In the genomic region with DNA sequence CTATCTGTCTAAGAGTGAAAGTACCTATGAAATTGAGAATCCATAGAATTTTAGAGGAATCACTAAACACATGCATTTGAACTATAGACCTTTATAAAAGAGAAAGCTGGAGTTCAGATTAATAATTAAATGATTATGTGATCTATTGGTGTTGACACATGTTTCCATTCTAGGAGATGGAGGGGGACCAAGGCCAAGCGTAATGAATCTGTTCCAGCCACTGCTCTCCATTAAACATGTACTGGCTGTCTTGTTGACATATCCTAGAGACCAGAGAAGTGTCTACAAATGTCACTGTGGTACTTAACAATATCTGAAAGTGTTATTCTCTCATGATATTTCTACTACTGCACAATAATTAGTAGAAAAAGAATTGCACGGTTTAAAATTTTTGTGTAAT, we compare ENCODE assay signal across 26 cellular contexts.
"Had no signal": no experiment of that assay in that cellular context is flagged by ENCODE, and none has a peak within 500 bp of the region (broad histone marks: within the 10 kb centered on the region; RNA-seq: fewer than 3 reads in every experiment).

No MANE protein-coding gene starts in this region.

- DNase-seq: activated CD4-positive, alpha-beta T cell treated with anti-CD3 and anti-CD28 coated beads, Interleukin-2, amount 10 ng/mL, durations not matched to agents 24 days and 14 days; activated CD4-positive, alpha-beta T cell treated with anti-CD3 and anti-CD28 coated beads, Interleukin-2, amount 50 U/mL, for 4 hours; activated CD8-positive, alpha-beta T cell treated with anti-CD3 and anti-CD28 coated beads for 36 hours; activated gamma-delta T cell; activated naive CD4-positive, alpha-beta T cell treated with Interleukin-2 at 50 U/mL for 16 hours; activated naive CD8-positive, alpha-beta T cell treated with anti-CD3 and anti-CD28 coated beads, Interleukin-2, amount 10 ng/mL, durations not matched to agents 7 days and 5 days; activated T-cell treated with anti-CD3 and anti-CD28 coated beads, Interleukin-2, amount 50 U/mL, for 24 hours; amygdala; Kasumi-1; KG1; MG63; NCI-H1048; NCI-H1105 treated with DMSO at 0.1 percent for 48 hours; NCI-H1436; NCI-H1694; NCI-H1930; NCI-H2081 treated with DMSO at 0.1 percent for 48 hours; NCI-H226; NCI-H446 treated with DMSO at 0.1 percent for 48 hours; NCI-H524; PC-9; SHP77 treated with DMSO at 0.1 percent for 48 hours; SK-N-SH had no signal

- H3K4me3 ChIP-seq: ascending aorta, MG63, PC-9, SJSA1 had no signal

- H3K9me3 ChIP-seq: ascending aorta, MG63, SJSA1, SK-N-SH had no signal

- H3K36me3 ChIP-seq: ascending aorta, MG63, SJSA1 had no signal

- H3K27me3 ChIP-seq: ascending aorta, MG63, SJSA1 had no signal

- ATAC-seq: activated CD8-positive, alpha-beta T cell treated with anti-CD3 and anti-CD28 coated beads for 36 hours had no signal

- H3K9ac ChIP-seq: SK-N-SH had no signal

- H3K27ac ChIP-seq: ascending aorta, PC-9, RWPE1, SJSA1 had no signal

- H3K4me1 ChIP-seq: ascending aorta, SJSA1 had no signal
